1 cellular context compared by ENCODE assay signal in genomic region chr3:52202384-52203077, GRCh38.
TF ChIP-seq lines count a peak whose summit lies in the region.

No MANE protein-coding gene starts in this region.

TF ChIP-seq in GM12891, 5 proteins besides CTCF, POLR2A, EP300 and RAD21:
- TF ChIP-seq POU2F2 (IDR thresholded peaks at IDR 0.05; ENCODE audit: low read depth, low read length) (no peak), TAF1 (IDR thresholded peaks at IDR 0.05; ENCODE audit: low read depth, low read length) (no peak), PAX5 (IDR thresholded peaks at IDR 0.05; ENCODE audit: insufficient read depth, low read length, severe bottlenecking) (no peak), POLR2AphosphoS5 (IDR thresholded peaks at IDR 0.05; ENCODE audit: low read depth, low read length) (no peak), SPI1 (IDR thresholded peaks at IDR 0.05; ENCODE audit: low read depth, low read length) (no peak)
